Comparison of ENCODE assay signal across 10 cellular contexts in genomic region chr1:85321237-85321964, GRCh38. TPM values are rescaled to one million over a fixed set of nuclear protein-coding genes. Genes with fewer than 3 reads are reported as not detected.
DNase-seq lines count a peak whose midpoint lies in the region; ATAC-seq and TF ChIP-seq lines count a peak whose summit lies in the region.
"Had no signal": no experiment of that assay in that cellular context is flagged by ENCODE, and none has a peak within 500 bp of the region (broad histone marks: within the 10 kb centered on the region; RNA-seq: fewer than 3 reads in every experiment).

No MANE protein-coding gene starts in this region.

- 85 to 89% (median 87%) methylated on average over 7 of the region's 7 CpGs for WGBS in heart left ventricle, 4 donors
- WGBS in esophagus squamous epithelium, 2 donors = 41 to 64% methylated on average over 7 of the region's 7 CpGs

- H3K36me3 ChIP-seq in heart left ventricle (peaks cover 0 to 7% (median 0%) of the 10 kb centered on the region in 9 donors), esophagus squamous epithelium (no peaks in the 10 kb centered on the region)

- ATAC-seq in GM18511 (IDR thresholded peaks at IDR 0.05; ENCODE audit: unreplicated experiment) = peak; percentile 86
- ATAC-seq in HG02759 (IDR thresholded peaks at IDR 0.05; ENCODE audit: unreplicated experiment) = peak; percentile 64
- ATAC-seq in heart left ventricle = no peak

- DNase-seq in RPMI7951 (ENCODE audit: low read depth) (peak; percentile 93), iris pigment epithelial cell (ENCODE audit: low read depth) (peak; percentile 78), heart left ventricle (no peak), NCI-H345 treated with DMSO at 0.1 percent for 48 hours (lab: John Stamatoyannopoulos, UW; ENCODE audit: unreplicated experiment) (no peak), esophagus squamous epithelium (lab: John Stamatoyannopoulos, UW) (no peak), OCI-M2 (lab: John Stamatoyannopoulos, UW; ENCODE audit: unreplicated experiment) (no peak)
- DNase-seq: dorsolateral prefrontal cortex, T-helper 9 cell had no signal

- H3K27me3 ChIP-seq in heart left ventricle (no peaks in the 10 kb centered on the region), esophagus squamous epithelium (no peaks in the 10 kb centered on the region)
- H3K27me3 ChIP-seq: dorsolateral prefrontal cortex had no signal

- no peaks in the 10 kb centered on the region for H3K9me3 ChIP-seq in heart left ventricle
- H3K9me3 ChIP-seq in esophagus squamous epithelium = no peaks in the 10 kb centered on the region

- no peak for TF ChIP-seq POLR2A in heart left ventricle (IDR thresholded peaks at IDR 0.05)
- no peak for TF ChIP-seq POLR2A in esophagus squamous epithelium (IDR thresholded peaks at IDR 0.05)

- peak overlapping the region in 1 of 12 donors; percentile 17 for H3K27ac ChIP-seq in heart left ventricle
- H3K27ac ChIP-seq in esophagus squamous epithelium = no peak overlapping the region
- H3K27ac ChIP-seq: dorsolateral prefrontal cortex had no signal

- intact Hi-C loops in heart left ventricle (cut with DNase I) (no loop called here), esophagus squamous epithelium (cut with DNase I) (no loop called here)

- H3K4me1 ChIP-seq in heart left ventricle (peaks cover 0 to 33% (median 7%) of the 10 kb centered on the region in 12 donors), esophagus squamous epithelium (peaks cover 0 to 24% (median 9%) of the 10 kb centered on the region in 3 donors)

- no peak overlapping the region for H3K4me3 ChIP-seq in heart left ventricle
- no peak overlapping the region for H3K4me3 ChIP-seq in esophagus squamous epithelium
- H3K4me3 ChIP-seq: dorsolateral prefrontal cortex had no signal

- TF ChIP-seq CTCF in heart left ventricle (IDR thresholded peaks at IDR 0.05) (no peak), esophagus squamous epithelium (IDR thresholded peaks at IDR 0.05) (no peak)

RNA-seq across cellular contexts. Expression of gene BCL10, which starts 45.0 kb away (rescaled TPM):
- total RNA-seq in RPMI7951 (2014; rRNA removed; shearing (Covaris generic)) = 31.9 and 34.1 TPM in 2 replicates
- total RNA-seq in heart left ventricle = 10 to 100 TPM in 4 of 9 donors, 1 to 10 TPM in 5; 6.9 to 20.4 (median 8.7) TPM
- 1 to 10 TPM; 3.4 to 5.9 TPM for polyA plus RNA-seq in heart left ventricle
- total RNA-seq in esophagus squamous epithelium = 10 to 100 TPM; 24.4 to 42.3 (median 27.0) TPM

Comparison
In these comparisons a context has a peak if more than half of its experiments do, and no peak if none do; other contexts are left out.
1. ATAC-seq: peak in GM18511 (single experiment) and HG02759 (single experiment); none in heart left ventricle (0 of 4).
2. DNase-seq: peak in RPMI7951 (single experiment) and iris pigment epithelial cell (single experiment); none in heart left ventricle (0 of 5), NCI-H345 treated with DMSO at 0.1 percent for 48 hours (single experiment), esophagus squamous epithelium (single experiment) and OCI-M2 (single experiment).